ENCODE assay signal across 14 cellular contexts in the genomic region with DNA sequence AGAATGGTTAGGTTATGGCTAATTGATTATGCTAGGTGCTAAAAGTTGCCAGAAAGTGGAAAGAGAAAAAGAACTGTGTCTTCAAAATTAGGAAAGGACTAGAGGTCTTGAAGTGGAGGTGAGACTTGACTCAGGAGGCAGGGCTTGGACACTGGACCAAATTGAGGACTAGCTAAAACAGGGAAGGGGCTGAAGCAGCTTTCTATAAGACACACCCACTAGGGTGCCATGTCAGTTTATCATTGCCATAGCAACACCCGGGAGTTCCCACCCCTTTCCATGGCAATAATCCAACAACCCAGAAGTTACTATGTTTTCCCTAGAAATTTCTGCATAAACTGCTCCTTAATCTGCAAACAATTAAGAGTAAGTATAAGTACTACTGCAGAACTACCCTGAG. TPM values are rescaled to one million over a fixed set of nuclear protein-coding genes. Genes with fewer than 3 reads are reported as not detected.
DNase-seq lines count a peak whose midpoint lies in the region; ATAC-seq and TF ChIP-seq lines count a peak whose summit lies in the region.
"Had no signal": no experiment of that assay in that cellular context is flagged by ENCODE, and none has a peak within 500 bp of the region (broad histone marks: within the 10 kb centered on the region; RNA-seq: fewer than 3 reads in every experiment).

No MANE protein-coding gene starts in this region.

- intact Hi-C loops in A673 (cut with micrococcal nuclease; ENCODE audit: unreplicated experiment) = no loop called here

- no peaks in the 10 kb centered on the region for H3K27me3 ChIP-seq in A673 (replicated peaks; ENCODE audit: insufficient read depth, low read depth, low read length, poor library complexity)
- H3K27me3 ChIP-seq: BLaER1 had no signal

- peak; percentile 4 for DNase-seq in A172 (ENCODE audit: low spot score)
- DNase-seq in A673 (ENCODE audit: low spot score) = peak; percentile 0
- peak; percentile 23 for DNase-seq in M059J (ENCODE audit: low read depth)
- DNase-seq in erythroblast (lab: John Stamatoyannopoulos, UW) = peak; percentile 51 to 56
- no peak for DNase-seq in effector memory CD8-positive, alpha-beta T cell
- no peak for DNase-seq in kidney glomerular epithelial cell (lab: John Stamatoyannopoulos, UW)
- DNase-seq: AML-193; Caco-2; CD8-positive, alpha-beta memory T cell; IMR-90; KG1 had no signal

- H3K27ac Mint-ChIP-seq in effector memory CD8-positive, alpha-beta T cell = no peak overlapping the region
- H3K27ac Mint-ChIP-seq: CD8-positive, alpha-beta memory T cell had no signal

- no peak overlapping the region for H3K4me3 ChIP-seq in A673 (ENCODE audit: low read depth, low read length, poor library complexity, severe bottlenecking)
- H3K4me3 ChIP-seq: BLaER1 had no signal

- H3K27me3 Mint-ChIP-seq in effector memory CD8-positive, alpha-beta T cell = peaks cover 0 to 8% of the 10 kb centered on the region in 2 donors
- H3K27me3 Mint-ChIP-seq: CD8-positive, alpha-beta memory T cell had no signal

- no peaks in the 10 kb centered on the region for H3K36me3 Mint-ChIP-seq in effector memory CD8-positive, alpha-beta T cell (ENCODE audit: insufficient read depth)
- H3K36me3 Mint-ChIP-seq: CD8-positive, alpha-beta memory T cell had no signal

- ATAC-seq in GM21723 (IDR thresholded peaks at IDR 0.05; ENCODE audit: unreplicated experiment) = no peak
- no peak for ATAC-seq in effector memory CD8-positive, alpha-beta T cell (replicated peaks)

- H3K4me1 ChIP-seq in A673 (ENCODE audit: insufficient read depth, low read length, poor library complexity, severe bottlenecking) = no peaks in the 10 kb centered on the region
- H3K4me1 ChIP-seq: BLaER1, Caco-2 had no signal

- no peak for TF ChIP-seq CTCF in A673 (conservative IDR thresholded peaks at IDR 0.05; ENCODE audit: low read depth, low read length)

- BruUV-seq in A673 (replicated peaks; lab: Mats Ljungman, UMichigan) = no TSS peak

- CTCF ChIA-PET in A673 (lab: Charles Lee) = no interaction called here

- H3K36me3 ChIP-seq in A673 (ENCODE audit: insufficient read depth, low read length, poor library complexity, severe bottlenecking) = no peaks in the 10 kb centered on the region
- H3K36me3 ChIP-seq: BLaER1 had no signal

- no peak for TF ChIP-seq POLR2A in erythroblast (IDR thresholded peaks at IDR 0.05; ENCODE audit: low read length)

- H3K4me1 Mint-ChIP-seq in effector memory CD8-positive, alpha-beta T cell (ENCODE audit: low read depth in 2 of 2) = no peaks in the 10 kb centered on the region
- H3K4me1 Mint-ChIP-seq: CD8-positive, alpha-beta memory T cell had no signal

- H3K4me3 Mint-ChIP-seq in effector memory CD8-positive, alpha-beta T cell = no peak overlapping the region
- H3K4me3 Mint-ChIP-seq: CD8-positive, alpha-beta memory T cell had no signal

- no peaks in the 10 kb centered on the region for H3K9me3 ChIP-seq in A673 (ENCODE audit: low read depth, low read length, poor library complexity, severe bottlenecking)
- H3K9me3 ChIP-seq: Caco-2 had no signal

- POLR2A ChIA-PET in A673 (lab: Charles Lee; ENCODE audit: low non-redundant PET) = no interaction called here

- no peak overlapping the region for H3K27ac ChIP-seq in A673 (ENCODE audit: low read depth, low read length, poor library complexity, severe bottlenecking)
- H3K27ac ChIP-seq: BLaER1 had no signal

- peaks cover 0 to 1% of the 10 kb centered on the region in 2 donors for H3K9me3 Mint-ChIP-seq in effector memory CD8-positive, alpha-beta T cell

RNA-seq across cellular contexts. Expression of gene MITF, which starts 42.9 kb away (rescaled TPM):
- total RNA-seq in A172 (2014; rRNA removed; shearing (Covaris generic)) = 22.9 and 25.6 TPM in 2 replicates
- total RNA-seq in A673 (2021) = 0.44 and 0.52 TPM in 2 replicates
- total RNA-seq in M059J (2014; rRNA removed; shearing (Covaris generic)) = 6.3 and 11.7 TPM in 2 replicates
- total RNA-seq: HT-29 had no signal

Comparison
In these comparisons a context has a peak if more than half of its experiments do, and no peak if none do; other contexts are left out.
1. DNase-seq: peak in A172 (single experiment), A673 (single experiment), M059J (single experiment) and erythroblast (2 of 2); none in effector memory CD8-positive, alpha-beta T cell (0 of 3) and kidney glomerular epithelial cell (single experiment).